Comparison of ENCODE assay signal across 8 cellular contexts in the genomic region with DNA sequence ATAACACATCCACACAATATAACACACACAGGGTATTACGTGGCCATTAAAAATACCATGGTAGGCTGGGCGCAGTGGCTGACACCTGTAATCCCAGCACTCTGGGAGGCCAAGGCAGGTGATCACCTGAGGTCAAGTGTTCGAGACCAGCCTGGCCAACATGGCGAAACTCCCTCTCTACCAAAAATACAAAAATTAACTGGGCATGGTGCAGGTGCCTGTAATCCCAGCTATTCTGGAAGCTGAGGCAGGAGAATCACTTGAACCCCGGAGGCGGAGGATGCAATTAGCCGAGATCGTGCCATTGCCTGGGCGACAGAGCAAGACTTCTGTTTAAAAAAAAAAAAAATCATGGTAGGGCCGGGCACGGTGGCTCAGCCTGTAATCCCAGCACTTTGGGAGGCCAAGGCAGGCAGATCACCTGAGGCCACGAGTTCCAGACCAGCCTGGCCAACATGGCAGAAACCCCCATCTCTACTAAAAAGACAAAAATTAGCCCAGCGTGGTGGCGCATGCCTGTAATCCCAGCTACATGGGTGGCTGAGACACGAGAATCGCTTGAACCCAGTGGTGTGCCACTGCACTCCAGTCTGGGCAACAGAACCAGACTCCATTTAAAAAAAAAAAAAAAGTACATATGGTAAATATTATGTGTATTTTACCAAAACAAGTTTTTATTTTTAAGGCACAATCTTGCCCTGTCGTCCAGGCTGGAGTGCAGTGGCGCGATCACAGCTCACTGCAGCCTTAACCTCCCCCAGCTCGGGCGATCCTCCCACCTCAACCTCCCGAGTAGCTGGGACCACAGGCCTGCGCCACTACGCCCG. TPM values are rescaled to one million over a fixed set of nuclear protein-coding genes. Genes with fewer than 3 reads are reported as not detected.
A peak's percentile ranks its signal among the peaks of the same experiment; 100 is the strongest.
DNase-seq lines count a peak whose midpoint lies in the region; ATAC-seq and TF ChIP-seq lines count a peak whose summit lies in the region.

No MANE protein-coding gene starts in this region.

- H3K9ac ChIP-seq in DND-41 (ENCODE audit: low read depth, low read length) = peak overlapping the region; percentile 90
- H3K9ac ChIP-seq in parathyroid adenoma = peak overlapping the region; percentile 19

- no peak for DNase-seq in DND-41
- no peak for DNase-seq in RWPE2 (ENCODE audit: low spot score)
- DNase-seq in esophagus squamous epithelium (lab: John Stamatoyannopoulos, UW) = no peak
- DNase-seq in OCI-M1 (lab: John Stamatoyannopoulos, UW) = no peak
- DNase-seq in NCI-H1694 treated with DMSO at 0.1 percent for 48 hours (lab: John Stamatoyannopoulos, UW) = no peak
- DNase-seq in NCI-H2107 (lab: John Stamatoyannopoulos, UW) = no peak

- H3K4me2 ChIP-seq in DND-41 (ENCODE audit: insufficient read depth, low read length) (peak overlapping the region; percentile 80), parathyroid adenoma (ENCODE audit: low read length) (peak overlapping the region; percentile 75)

- H3K79me2 ChIP-seq in DND-41 (ENCODE audit: insufficient read depth, low read length) = peaks cover 8% of the 10 kb centered on the region
- no peaks in the 10 kb centered on the region for H3K79me2 ChIP-seq in parathyroid adenoma

- intact Hi-C loops in esophagus squamous epithelium (cut with DNase I) = loop anchor here (5.0 kb wide), 1 partner anchor 290 kb away; the partner anchor contains the start of genes HECTD3 and UROD

- ATAC-seq in DND-41 (ENCODE audit: insufficient read depth, low read depth) (no peak), RWPE2 (ENCODE audit: low read depth) (no peak), HG03342 (IDR thresholded peaks at IDR 0.05; ENCODE audit: unreplicated experiment) (no peak)

- H3K27ac ChIP-seq in DND-41 (ENCODE audit: low read length) (peak overlapping the region; percentile 80), RWPE2 (ENCODE audit: poor library complexity, severe bottlenecking) (peak overlapping the region; percentile 41), esophagus squamous epithelium (peak overlapping the region; percentile 91 to 94 (median 92)), parathyroid adenoma (peak overlapping the region; percentile 71)

- WGBS in esophagus squamous epithelium, 2 donors = 59 to 62% methylated on average over 24 of the region's 25 CpGs

- TF ChIP-seq CTCF in DND-41 (IDR thresholded peaks at IDR 0.05; ENCODE audit: borderline replicate concordance, extremely low read depth, low read length, poor library complexity, severe bottlenecking) (no peak), RWPE2 (IDR thresholded peaks at IDR 0.05; ENCODE audit: poor library complexity, severe bottlenecking) (no peak), esophagus squamous epithelium (IDR thresholded peaks at IDR 0.05) (no peak), parathyroid adenoma (IDR thresholded peaks at IDR 0.05) (no peak)

- no peaks in the 10 kb centered on the region for H4K20me1 ChIP-seq in DND-41 (ENCODE audit: insufficient read depth, low read length)

- TF ChIP-seq POLR2A in esophagus squamous epithelium (IDR thresholded peaks at IDR 0.05) = no peak

- H3K27me3 ChIP-seq in DND-41 (ENCODE audit: insufficient read depth, low read length, poor library complexity) (no peaks in the 10 kb centered on the region), RWPE2 (ENCODE audit: insufficient read depth, poor library complexity, severe bottlenecking) (no peaks in the 10 kb centered on the region), esophagus squamous epithelium (no peaks in the 10 kb centered on the region), parathyroid adenoma (ENCODE audit: control insufficient read depth, insufficient read depth, low read length) (no peaks in the 10 kb centered on the region)

- H3K4me3 ChIP-seq in DND-41 (ENCODE audit: low read depth in 1 of 2, low read length in 2 of 2) (peak overlapping the region; percentile 68 to 83), RWPE2 (ENCODE audit: severe bottlenecking) (peak overlapping the region; percentile 60), esophagus squamous epithelium (peak overlapping the region; percentile 67 to 72 (median 69)), parathyroid adenoma (ENCODE audit: low read depth, low read length) (peak overlapping the region; percentile 61)

- no peaks in the 10 kb centered on the region for H3K36me3 ChIP-seq in DND-41 (ENCODE audit: insufficient read depth, low read length)
- no peaks in the 10 kb centered on the region for H3K36me3 ChIP-seq in RWPE2 (ENCODE audit: low read depth)
- no peaks in the 10 kb centered on the region for H3K36me3 ChIP-seq in esophagus squamous epithelium
- no peaks in the 10 kb centered on the region for H3K36me3 ChIP-seq in parathyroid adenoma (ENCODE audit: control insufficient read depth, insufficient read depth, low read length)

- H3K4me1 ChIP-seq in DND-41 (ENCODE audit: insufficient read depth, low read length) (peaks cover 23% of the 10 kb centered on the region), RWPE2 (ENCODE audit: insufficient read depth, poor library complexity, severe bottlenecking) (peaks cover 8% of the 10 kb centered on the region), esophagus squamous epithelium (peaks cover 7 to 19% (median 8%) of the 10 kb centered on the region in 3 donors), parathyroid adenoma (peaks cover 3% of the 10 kb centered on the region)

- H2AFZ ChIP-seq in DND-41 (ENCODE audit: low read depth, low read length) = peak overlapping the region; percentile 93
- peak overlapping the region; percentile 83 for H2AFZ ChIP-seq in parathyroid adenoma

- H3K9me3 ChIP-seq in DND-41 (ENCODE audit: insufficient read depth, low read length, severe bottlenecking) = no peaks in the 10 kb centered on the region
- no peaks in the 10 kb centered on the region for H3K9me3 ChIP-seq in RWPE2 (ENCODE audit: severe bottlenecking)
- H3K9me3 ChIP-seq in esophagus squamous epithelium = no peaks in the 10 kb centered on the region
- no peaks in the 10 kb centered on the region for H3K9me3 ChIP-seq in parathyroid adenoma (ENCODE audit: control insufficient read depth, low read length)

RNA-seq across cellular contexts. Expression of gene HPDL, which starts 24.0 kb away (rescaled TPM):
- 1 to 10 TPM; 4.0 to 4.8 (median 4.6) TPM for total RNA-seq in esophagus squamous epithelium

RNA-seq across cellular contexts. Expression of gene TOE1, which starts 37.3 kb away (rescaled TPM):
- 10 to 100 TPM in 1 of 4 donors, 1 to 10 TPM in 3; 6.4 to 11.4 (median 9.1) TPM for total RNA-seq in esophagus squamous epithelium

RNA-seq across cellular contexts. Expression of gene MUTYH, which starts 37.5 kb away (rescaled TPM):
- 10 to 100 TPM in 3 of 4 donors, 1 to 10 TPM in 1; 8.4 to 23.5 (median 19.1) TPM for total RNA-seq in esophagus squamous epithelium

Comparison
In these comparisons a context has a peak if more than half of its experiments do, and no peak if none do; other contexts are left out.
1. H3K27ac ChIP-seq: peak in every context shown above with its lines; median percentile 92 in esophagus squamous epithelium; 80 in DND-41; 71 in parathyroid adenoma; 41 in RWPE2.